In the genomic region with DNA sequence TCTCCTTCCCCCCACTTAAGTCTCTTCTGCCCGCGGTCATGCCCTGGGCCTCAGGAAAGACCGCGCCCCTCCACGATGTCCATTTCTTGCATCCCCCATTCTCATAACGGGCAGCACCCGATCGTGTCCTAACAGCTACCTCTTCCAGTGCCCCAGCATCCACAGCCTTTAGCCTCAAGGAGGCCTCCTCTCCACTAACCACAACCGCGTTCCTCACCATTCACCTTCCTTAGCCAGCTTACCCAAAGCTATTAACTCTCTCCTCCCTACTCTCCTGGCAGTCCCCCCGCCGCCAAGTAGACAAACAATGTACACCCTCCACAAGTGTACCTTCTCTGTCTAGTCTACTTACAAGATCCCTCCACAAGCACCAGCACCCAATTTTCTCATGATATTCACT, we compare ENCODE assay signal across 8 cellular contexts. TPM values are rescaled to one million over a fixed set of nuclear protein-coding genes. Genes with fewer than 3 reads are reported as not detected.
DNase-seq lines count a peak whose midpoint lies in the region; ATAC-seq and TF ChIP-seq lines count a peak whose summit lies in the region.

No MANE protein-coding gene starts in this region.

- TF ChIP-seq CTCF in DOHH2 (IDR thresholded peaks at IDR 0.05; ENCODE audit: low read depth, low read length, poor library complexity, severe bottlenecking) (no peak), OCI-LY1 (IDR thresholded peaks at IDR 0.05; ENCODE audit: low read length) (no peak), coronary artery (IDR thresholded peaks at IDR 0.05) (no peak), mesothelial cell of epicardium (IDR thresholded peaks at IDR 0.05; ENCODE audit: unreplicated experiment) (no peak)

- no peak overlapping the region for H2AFZ ChIP-seq in OCI-LY1 (ENCODE audit: low read length)

- no peaks in the 10 kb centered on the region for H3K9me3 ChIP-seq in DOHH2 (ENCODE audit: control insufficient read depth, insufficient read depth, low read length)
- no peaks in the 10 kb centered on the region for H3K9me3 ChIP-seq in OCI-LY1 (ENCODE audit: low read length)
- H3K9me3 ChIP-seq in aorta (ENCODE audit: control insufficient read depth, low read length): no peaks in the 10 kb centered on the region

- H3K4me1 ChIP-seq in DOHH2 (ENCODE audit: control insufficient read depth, low read length) (peaks cover 13% of the 10 kb centered on the region), OCI-LY1 (ENCODE audit: insufficient read depth, low read length, severe bottlenecking) (peaks cover 15% of the 10 kb centered on the region), aorta (ENCODE audit: control insufficient read depth in 1 of 2, insufficient read depth in 2 of 2, low read length in 2 of 2) (no peaks in the 10 kb centered on the region)

- ATAC-seq in aorta (ENCODE audit: low FRiP score): peak; percentile 12

- H3K9ac ChIP-seq in OCI-LY1 (ENCODE audit: low read length): peak overlapping the region; percentile 75

- peaks cover 2% of the 10 kb centered on the region for H3K27me3 Mint-ChIP-seq in mesothelial cell of epicardium (ENCODE audit: low read depth)

- peak overlapping the region; percentile 76 for H3K4me2 ChIP-seq in DOHH2 (ENCODE audit: low read length)
- peak overlapping the region; percentile 84 for H3K4me2 ChIP-seq in OCI-LY1 (ENCODE audit: low read length)

- H3K4me3 ChIP-seq in DOHH2 (ENCODE audit: low read length) (peak overlapping the region; percentile 91), OCI-LY1 (ENCODE audit: low read depth, low read length, poor library complexity, severe bottlenecking) (peak overlapping the region; percentile 69), coronary artery (peak overlapping the region; percentile 68), aorta (ENCODE audit: low read length in 2 of 2) (peak overlapping the region; percentile 9 to 12)

- H3K36me3 ChIP-seq in DOHH2 (ENCODE audit: control insufficient read depth, low read length): no peaks in the 10 kb centered on the region
- H3K36me3 ChIP-seq in OCI-LY1 (ENCODE audit: insufficient read depth, low read length): no peaks in the 10 kb centered on the region
- no peaks in the 10 kb centered on the region for H3K36me3 ChIP-seq in aorta (ENCODE audit: control insufficient read depth in 1 of 2, insufficient read depth in 2 of 2, low read length in 1 of 2)

- H3K27ac ChIP-seq in DOHH2 (ENCODE audit: low read depth, low read length) (peak overlapping the region; percentile 81), OCI-LY1 (ENCODE audit: low read depth, low read length, poor library complexity, severe bottlenecking) (peak overlapping the region; percentile 89), coronary artery (peak overlapping the region; percentile 82 to 91), aorta (ENCODE audit: low read depth in 1 of 2, low read length in 2 of 2) (peak overlapping the region in 1 of 2 donors; percentile 58)

- H3K9me3 Mint-ChIP-seq in mesothelial cell of epicardium: peaks cover 32% of the 10 kb centered on the region

- peaks cover 7% of the 10 kb centered on the region for H3K4me1 Mint-ChIP-seq in mesothelial cell of epicardium

- H3K27me3 ChIP-seq in DOHH2 (ENCODE audit: control insufficient read depth, low read length): no peaks in the 10 kb centered on the region
- H3K27me3 ChIP-seq in OCI-LY1 (ENCODE audit: insufficient read depth, low read length): no peaks in the 10 kb centered on the region
- H3K27me3 ChIP-seq in aorta (ENCODE audit: control insufficient read depth in 1 of 2, insufficient read depth in 2 of 2, low read length in 1 of 2): no peaks in the 10 kb centered on the region

- H4K20me1 ChIP-seq in DOHH2 (ENCODE audit: control insufficient read depth, insufficient read depth, low read depth, low read length) (no peaks in the 10 kb centered on the region), OCI-LY1 (ENCODE audit: insufficient read depth, low read length) (no peaks in the 10 kb centered on the region)

- DNase-seq in coronary artery (ENCODE audit: low spot score): no peak
- DNase-seq in mesothelial cell of epicardium (ENCODE audit: low spot score in 2 of 2, unreplicated experiment in 2 of 2): peak in 1 of 2 experiments; percentile 37
- DNase-seq in aorta: no peak
- no peak for DNase-seq in NCI-H2081 treated with DMSO at 0.1 percent for 48 hours (lab: John Stamatoyannopoulos, UW)
- DNase-seq in amniotic stem cell (lab: John Stamatoyannopoulos, UW): no peak
- no peak for DNase-seq in stimulated activated CD4-positive, alpha-beta T cell treated with anti-CD3 and anti-CD28 coated beads, Interleukin-2, amount 100 ng/mL, for 48 hours

- intact Hi-C loops in aorta (cut with DNase I): loop anchor here (10.0 kb wide), 4 partner anchors 157 to 553 kb away; a partner anchor contains a TSS

- H3K79me2 ChIP-seq in DOHH2 (ENCODE audit: control insufficient read depth, low read length) (peaks cover 11% of the 10 kb centered on the region), OCI-LY1 (ENCODE audit: insufficient read depth, low read length) (no peaks in the 10 kb centered on the region)

- peak overlapping the region; percentile 92 for H3K4me3 Mint-ChIP-seq in mesothelial cell of epicardium

- H3K27ac Mint-ChIP-seq in mesothelial cell of epicardium: peak overlapping the region; percentile 97

- H3K9me2 ChIP-seq in DOHH2 (replicated peaks; ENCODE audit: control insufficient read depth, low read length): no peaks in the 10 kb centered on the region
- H3K9me2 ChIP-seq in OCI-LY1 (ENCODE audit: low read depth, low read length): no peaks in the 10 kb centered on the region

- H3F3A ChIP-seq in DOHH2 (ENCODE audit: control insufficient read depth, insufficient read depth) (no peaks in the 10 kb centered on the region), OCI-LY1 (ENCODE audit: insufficient read depth, low read length) (no peaks in the 10 kb centered on the region)

- H3K36me3 Mint-ChIP-seq in mesothelial cell of epicardium: no peaks in the 10 kb centered on the region

- WGBS in aorta, 2 donors: 11 to 50% methylated on average over 10 to 12 of the region's 12 CpGs

RNA-seq across cellular contexts. Expression of a gene that starts 58.6 kb away (rescaled TPM):
- total RNA-seq in mesothelial cell of epicardium: not detected in 3 replicates
- not detected for total RNA-seq in aorta
- polyA plus RNA-seq in aorta: not detected

Comparison
In these comparisons a context has a peak if more than half of its experiments do, and no peak if none do; other contexts are left out.
1. H3K4me3 ChIP-seq: peak in every context shown above with its lines; median percentile 91 in DOHH2; 69 in OCI-LY1; 68 in coronary artery; 10 in aorta.